ENCODE assay signal across 28 cellular contexts in the genomic region with DNA sequence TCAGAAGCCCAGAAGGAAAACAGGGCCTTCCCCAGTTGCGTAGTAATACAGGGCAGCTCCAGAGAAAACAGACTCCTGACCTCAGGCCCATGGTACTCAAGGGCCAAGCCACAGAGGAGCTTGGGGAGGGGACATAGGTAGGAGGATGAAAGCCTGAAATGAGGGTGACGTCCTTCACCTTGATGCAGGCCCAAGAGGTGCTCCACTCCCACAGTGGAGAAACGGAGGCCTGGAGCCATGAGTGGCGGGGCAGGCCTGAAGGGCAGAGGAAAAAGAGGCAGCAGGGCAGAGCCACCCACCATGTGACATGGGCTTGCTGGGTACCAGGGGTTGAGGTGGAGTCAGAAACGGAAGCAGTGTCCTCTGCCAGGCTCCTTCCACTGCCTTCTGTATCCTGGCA.
"Had no signal": no experiment of that assay in that cellular context is flagged by ENCODE, and none has a peak within 500 bp of the region (broad histone marks: within the 10 kb centered on the region; RNA-seq: fewer than 3 reads in every experiment).

No MANE protein-coding gene starts in this region.

- H3K4me1 Mint-ChIP-seq: stimulated activated naive CD8-positive, alpha-beta T cell treated with anti-CD3 and anti-CD28 coated beads, Interleukin-15, amount 100 ng/mL, for 72 hours had no signal

- H3K4me2 ChIP-seq: hepatocyte had no signal

- DNase-seq: dorsolateral prefrontal cortex; effector CD4-positive, alpha-beta T cell; endodermal cell; foreskin keratinocyte; heart left ventricle; kidney; mesenchymal stem cell; midbrain; naive thymus-derived CD4-positive, alpha-beta T cell; right cardiac atrium; stimulated activated CD4-positive, alpha-beta T cell treated with anti-CD3 and anti-CD28 coated beads, Interleukin-15, amount 100 ng/mL, for 24 hours; stimulated activated CD4-positive, alpha-beta T cell treated with anti-CD3 and anti-CD28 coated beads, Interleukin-2, amount 100 ng/mL, for 48 hours; stimulated activated naive CD4-positive, alpha-beta T cell; stimulated activated naive CD8-positive, alpha-beta T cell treated with anti-CD3 and anti-CD28 coated beads, Interleukin-15, amount 100 ng/mL, for 72 hours; transverse colon; upper lobe of right lung had no signal

- ATAC-seq: esophagus mucosa; foreskin keratinocyte; gastroesophageal sphincter; heart left ventricle; left lung; naive thymus-derived CD4-positive, alpha-beta T cell; right cardiac atrium; stimulated activated naive CD8-positive, alpha-beta T cell treated with anti-CD3 and anti-CD28 coated beads, Interleukin-15, amount 100 ng/mL, for 72 hours had no signal

- H3K36me3 ChIP-seq: gastroesophageal sphincter, heart left ventricle, left lung, suprapubic skin, transverse colon, upper lobe of right lung, vagina had no signal

- H3K4me3 ChIP-seq: dorsolateral prefrontal cortex, gastroesophageal sphincter, heart left ventricle, hepatocyte, left lung, skin epidermis, suprapubic skin, transverse colon, upper lobe of right lung, vagina had no signal

- H3K4me1 ChIP-seq: foreskin keratinocyte, suprapubic skin, vagina had no signal

- H3K9me3 ChIP-seq: gastroesophageal sphincter, heart left ventricle, left lung, suprapubic skin, transverse colon, upper lobe of right lung, vagina had no signal

- H3K36me3 Mint-ChIP-seq: naive thymus-derived CD4-positive, alpha-beta T cell had no signal

- H3K27me3 ChIP-seq: dorsolateral prefrontal cortex, gastroesophageal sphincter, hepatocyte, left lung, suprapubic skin, transverse colon, upper lobe of right lung, vagina had no signal

- H3K27ac ChIP-seq: dorsolateral prefrontal cortex, epithelial cell of prostate, foreskin keratinocyte, gastroesophageal sphincter, parathyroid adenoma, suprapubic skin, upper lobe of right lung, vagina had no signal

- H3K79me2 ChIP-seq: hepatocyte had no signal

- FAIRE-seq: colon, kidney had no signal

- H3K9ac ChIP-seq: parathyroid adenoma had no signal

- H3K9me3 Mint-ChIP-seq: endodermal cell; naive thymus-derived CD4-positive, alpha-beta T cell; nephron; stimulated activated naive CD8-positive, alpha-beta T cell treated with anti-CD3 and anti-CD28 coated beads, Interleukin-15, amount 100 ng/mL, for 72 hours had no signal

- H3K27ac Mint-ChIP-seq: nephron; progenitor cell of endocrine pancreas; stimulated activated naive CD8-positive, alpha-beta T cell treated with anti-CD3 and anti-CD28 coated beads, Interleukin-15, amount 100 ng/mL, for 72 hours had no signal

- H2AFZ ChIP-seq: hepatocyte, parathyroid adenoma had no signal

- H3K4me3 Mint-ChIP-seq: endodermal cell; naive thymus-derived CD4-positive, alpha-beta T cell; nephron; stimulated activated naive CD8-positive, alpha-beta T cell treated with anti-CD3 and anti-CD28 coated beads, Interleukin-15, amount 100 ng/mL, for 72 hours had no signal
